Comparison of ENCODE assay signal across 8 cellular contexts in the genomic region with DNA sequence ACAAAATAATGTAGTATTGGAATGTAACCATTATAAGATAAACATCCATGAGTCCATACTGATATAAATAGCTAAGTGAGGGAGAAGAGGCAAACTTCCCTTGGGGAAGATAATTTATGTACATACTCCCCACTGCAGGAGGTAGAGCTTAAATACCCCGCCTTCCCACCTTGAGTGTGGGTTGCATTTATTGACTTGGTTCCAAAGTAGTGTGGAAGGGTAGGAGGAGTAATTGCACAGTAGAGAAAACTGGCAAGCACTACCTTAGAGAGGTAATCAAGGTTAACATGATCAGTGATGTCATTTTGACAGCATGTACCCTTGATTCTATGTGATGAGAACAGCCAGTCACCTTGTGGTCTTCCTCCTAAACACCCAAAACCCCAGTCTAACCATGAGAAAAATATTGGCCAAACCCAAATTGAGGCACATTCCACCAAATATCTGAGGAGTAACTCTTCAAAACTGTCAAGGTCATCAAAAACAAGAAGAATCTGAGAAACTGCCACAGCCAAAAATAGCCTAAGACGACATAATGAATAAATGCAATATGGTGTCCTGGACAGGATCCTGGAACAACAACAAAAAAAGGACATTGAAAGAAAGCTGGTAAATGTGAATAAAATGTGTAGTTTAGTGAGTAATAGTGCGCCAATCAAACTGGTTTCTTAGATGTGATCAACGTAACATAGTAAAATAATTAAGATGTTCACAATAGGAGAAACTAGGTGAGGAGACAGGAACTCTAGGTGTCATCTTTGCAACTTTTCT. TPM values are rescaled to one million over a fixed set of nuclear protein-coding genes. Genes with fewer than 3 reads are reported as not detected.
A peak's percentile ranks its signal among the peaks of the same experiment; 100 is the strongest.
DNase-seq lines count a peak whose midpoint lies in the region; ATAC-seq, FAIRE-seq and TF ChIP-seq lines count a peak whose summit lies in the region.

No MANE protein-coding gene starts in this region.

- H3K4me1 Mint-ChIP-seq in CD4-positive, alpha-beta T cell (ENCODE audit: low read depth) = peaks cover 33% of the 10 kb centered on the region

- ATAC-seq in CD4-positive, alpha-beta T cell (ENCODE audit: poor library complexity) = peak; percentile 0

- POLR2A ChIA-PET in CD4-positive, alpha-beta T cell (lab: Charles Lee) = interaction anchor here (0.6 to 2.2 kb wide), 9 partner anchors 10 to 1222 kb away, joined by 3 to 9 read pairs (median 3); a partner anchor contains a TSS

- no peaks in the 10 kb centered on the region for H3K9me3 Mint-ChIP-seq in CD4-positive, alpha-beta T cell

- peak overlapping the region; percentile 87 for H3K4me3 Mint-ChIP-seq in CD4-positive, alpha-beta T cell

- peak overlapping the region; percentile 91 for H2AFZ ChIP-seq in neuron (ENCODE audit: low read depth, low read length)

- CTCF ChIA-PET in CD4-positive, alpha-beta T cell (lab: Charles Lee) = interaction anchor here (1.0 to 2.0 kb wide), 3 partner anchors 115 to 507 kb away, joined by 3 to 4 read pairs (median 3); no protein-coding TSS in a partner anchor

- H3K4me1 ChIP-seq in ectodermal cell (ENCODE audit: control insufficient read depth, insufficient read depth, low read length) (peaks cover 13% of the 10 kb centered on the region), neuron (ENCODE audit: insufficient read depth, low read length) (peaks cover 20% of the 10 kb centered on the region)

- H3K36me3 Mint-ChIP-seq in CD4-positive, alpha-beta T cell (ENCODE audit: low read depth) = peaks cover 20% of the 10 kb centered on the region

- TF ChIP-seq POLR2A in H54 (IDR thresholded peaks at IDR 0.05; ENCODE audit: low read depth, low read length) = no peak

- 90 to 96% methylated on average over 4 of the region's 4 CpGs for WGBS in ectodermal cell, 2 experiments

- H3K27ac ChIP-seq in CD4-positive, alpha-beta T cell (ENCODE audit: low read depth, low read length) = peak overlapping the region; percentile 43
- H3K27ac ChIP-seq in ectodermal cell (ENCODE audit: insufficient read depth, low read depth, low read length, poor library complexity, severe bottlenecking) = no peak overlapping the region

- H3K9me3 ChIP-seq in CD4-positive, alpha-beta T cell (ENCODE audit: control insufficient read depth, low read length) = no peaks in the 10 kb centered on the region
- H3K9me3 ChIP-seq in MG63 (no peaks in the 10 kb centered on the region), ectodermal cell (ENCODE audit: control insufficient read depth, low read length) (no peaks in the 10 kb centered on the region), neuron (ENCODE audit: low read length) (peaks cover 2% of the 10 kb centered on the region)

- H3K4me3 ChIP-seq in MG63 (peak overlapping the region; percentile 86), ectodermal cell (ENCODE audit: insufficient read depth, low read depth, low read length) (peak overlapping the region; percentile 93), neuron (ENCODE audit: low read length) (peak overlapping the region; percentile 97)

- H3K27me3 Mint-ChIP-seq in CD4-positive, alpha-beta T cell = no peaks in the 10 kb centered on the region

- intact Hi-C loops in CD4-positive, alpha-beta T cell (cut with DNase I, micrococcal nuclease) = loop anchor here in 1 of 2 experiments (5.0 to 10.0 kb wide), 5 partner anchors 177 to 1149 kb away; a partner anchor contains a TSS

- no peak for DNase-seq in CD4-positive, alpha-beta T cell
- DNase-seq in MG63 = no peak
- no peak for DNase-seq in amniotic stem cell (lab: John Stamatoyannopoulos, UW)
- DNase-seq in NOMO-1 treated with DMSO at 0.1 percent for 48 hours (lab: John Stamatoyannopoulos, UW; ENCODE audit: unreplicated experiment) = no peak
- no peak for DNase-seq in SW480 (ENCODE audit: low spot score)
- no peak for DNase-seq in H54 (ENCODE audit: insufficient read length, low spot score)

- no peak for TF ChIP-seq CTCF in CD4-positive, alpha-beta T cell (IDR thresholded peaks at IDR 0.05)

- peak overlapping the region; percentile 97 for H3K27ac Mint-ChIP-seq in CD4-positive, alpha-beta T cell

- no peak for FAIRE-seq in H54 (lab: Jason Lieb, UNC)

- no peaks in the 10 kb centered on the region for H3K27me3 ChIP-seq in CD4-positive, alpha-beta T cell (ENCODE audit: control insufficient read depth, insufficient read depth, low read length)
- H3K27me3 ChIP-seq in MG63 (no peaks in the 10 kb centered on the region), ectodermal cell (ENCODE audit: control insufficient read depth, insufficient read depth, low read length, poor library complexity, severe bottlenecking) (no peaks in the 10 kb centered on the region), neuron (ENCODE audit: insufficient read depth, low read length) (no peaks in the 10 kb centered on the region)

- H3K36me3 ChIP-seq in MG63 = no peaks in the 10 kb centered on the region
- H3K36me3 ChIP-seq in ectodermal cell (ENCODE audit: control insufficient read depth, insufficient read depth, low read length) = no peaks in the 10 kb centered on the region
- H3K36me3 ChIP-seq in neuron (ENCODE audit: insufficient read depth, low read length) = peaks cover 7% of the 10 kb centered on the region

RNA-seq across cellular contexts. Expression of a gene that starts 0.8 kb away (rescaled TPM):
- total RNA-seq in CD4-positive, alpha-beta T cell = 10 to 100 TPM; 31.3 to 42.0 TPM
- total RNA-seq in MG63 (2014; rRNA removed; shearing (Covaris generic); ENCODE audit: low replicate concordance) = 14.1 and 17.9 TPM in 2 replicates
- 40.0 TPM for polyA plus RNA-seq in ectodermal cell (2013, experiment 1 of 4)
- 38.3 TPM for polyA plus RNA-seq in ectodermal cell (2013, experiment 2 of 4)
- polyA plus RNA-seq in ectodermal cell (2013, experiment 3 of 4) = 33.0 TPM
- polyA plus RNA-seq in ectodermal cell (2013, experiment 4 of 4) = 34.9 TPM
